Comparison of ENCODE assay signal across 24 cellular contexts in the genomic region with DNA sequence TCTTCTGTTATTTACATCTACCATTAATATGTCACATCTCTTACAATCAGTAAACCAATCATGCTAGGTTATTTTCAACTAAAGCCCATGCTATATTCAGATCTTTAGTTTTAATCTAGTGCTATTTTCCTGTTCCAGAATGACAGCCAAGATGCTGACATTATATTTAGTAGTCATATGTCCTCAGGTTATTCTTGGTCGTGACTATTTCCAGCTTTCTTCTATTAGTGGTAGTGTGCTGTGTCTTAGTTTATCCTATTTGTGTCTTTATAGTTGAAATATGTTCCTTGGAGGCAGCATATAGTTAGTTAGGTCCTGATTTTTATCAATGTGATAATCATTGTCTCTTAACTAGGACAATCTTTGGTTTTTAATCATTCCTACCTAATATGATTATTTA.
"Had no signal": no experiment of that assay in that cellular context is flagged by ENCODE, and none has a peak within 500 bp of the region (broad histone marks: within the 10 kb centered on the region; RNA-seq: fewer than 3 reads in every experiment).

No MANE protein-coding gene starts in this region.

- ATAC-seq: effector memory CD8-positive, alpha-beta T cell; esophagus mucosa; foreskin keratinocyte; gastroesophageal sphincter; heart left ventricle; heart right ventricle had no signal

- H3K36me3 ChIP-seq: colonic mucosa, esophagus muscularis mucosa, esophagus squamous epithelium, gastrocnemius medialis, gastroesophageal sphincter, heart left ventricle, heart right ventricle had no signal

- H3K9me3 ChIP-seq: colonic mucosa, esophagus muscularis mucosa, esophagus squamous epithelium, gastrocnemius medialis, gastroesophageal sphincter, heart left ventricle, heart right ventricle had no signal

- DNase-seq: colonic mucosa; cortex of kidney; dermis blood vessel endothelial cell; dorsolateral prefrontal cortex; effector CD4-positive, alpha-beta T cell; effector CD8-positive, alpha-beta T cell; effector memory CD4-positive, alpha-beta T cell; effector memory CD8-positive, alpha-beta T cell; endodermal cell; erythroblast; esophagus squamous epithelium; foreskin fibroblast; foreskin keratinocyte; foreskin melanocyte; gastrocnemius medialis; glutamatergic neuron; head of caudate nucleus; heart left ventricle; heart right ventricle had no signal

- H3K27ac ChIP-seq: colonic mucosa, coronary artery, dorsolateral prefrontal cortex, epithelial cell of prostate, esophagus muscularis mucosa, esophagus squamous epithelium, foreskin keratinocyte, gastrocnemius medialis, gastroesophageal sphincter, heart left ventricle, heart right ventricle had no signal

- H3K4me1 ChIP-seq: colonic mucosa, esophagus muscularis mucosa, esophagus squamous epithelium, foreskin keratinocyte, gastroesophageal sphincter, heart left ventricle, heart right ventricle had no signal

- H3K4me3 ChIP-seq: colonic mucosa, coronary artery, dorsolateral prefrontal cortex, esophagus muscularis mucosa, esophagus squamous epithelium, gastrocnemius medialis, gastroesophageal sphincter, heart left ventricle, heart right ventricle had no signal

- H3K27me3 ChIP-seq: colonic mucosa, dorsolateral prefrontal cortex, esophagus muscularis mucosa, esophagus squamous epithelium, foreskin keratinocyte, gastrocnemius medialis, gastroesophageal sphincter, heart left ventricle, heart right ventricle had no signal
